In genomic region chr4:46993075-46994006, GRCh38 we compare ENCODE assay signal across 1 cellular context.
TF ChIP-seq lines count a peak whose summit lies in the region.

Gene GABRA4, minus strand, starts transcription at chr4:46993581. Its CDS starts 157 bp downstream, at chr4:46993424.

TF ChIP-seq in IMR-90, 13 proteins besides CTCF, POLR2A, EP300 and RAD21 (continued from another document):
- TF ChIP-seq MAZ (IDR thresholded peaks at IDR 0.05; ENCODE audit: borderline replicate concordance, low read depth, low read length) = no peak
- no peak for TF ChIP-seq SMC3 (IDR thresholded peaks at IDR 0.05; ENCODE audit: low read depth, low read length)
- TF ChIP-seq MAFK (IDR thresholded peaks at IDR 0.05; ENCODE audit: low read depth, low read length) = no peak
- TF ChIP-seq MXI1 (IDR thresholded peaks at IDR 0.05; ENCODE audit: borderline replicate concordance, low read depth, low read length) = no peak
- TF ChIP-seq FOS (IDR thresholded peaks at IDR 0.05; ENCODE audit: low read depth, low read length) = no peak
- no peak for TF ChIP-seq NFE2L2 (IDR thresholded peaks at IDR 0.05; ENCODE audit: low read depth, low read length)
- TF ChIP-seq BHLHE40 (IDR thresholded peaks at IDR 0.05; ENCODE audit: low read depth, low read length) = no peak
- no peak for TF ChIP-seq RCOR1 (IDR thresholded peaks at IDR 0.05; ENCODE audit: insufficient replicate concordance, low read length)
- no peak for TF ChIP-seq CHD1 (IDR thresholded peaks at IDR 0.05; ENCODE audit: low read depth, low read length)
- no peak for TF ChIP-seq CEBPB (IDR thresholded peaks at IDR 0.05; ENCODE audit: low read depth, low read length)
